Comparison of ENCODE assay signal across 29 cellular contexts in the genomic region with DNA sequence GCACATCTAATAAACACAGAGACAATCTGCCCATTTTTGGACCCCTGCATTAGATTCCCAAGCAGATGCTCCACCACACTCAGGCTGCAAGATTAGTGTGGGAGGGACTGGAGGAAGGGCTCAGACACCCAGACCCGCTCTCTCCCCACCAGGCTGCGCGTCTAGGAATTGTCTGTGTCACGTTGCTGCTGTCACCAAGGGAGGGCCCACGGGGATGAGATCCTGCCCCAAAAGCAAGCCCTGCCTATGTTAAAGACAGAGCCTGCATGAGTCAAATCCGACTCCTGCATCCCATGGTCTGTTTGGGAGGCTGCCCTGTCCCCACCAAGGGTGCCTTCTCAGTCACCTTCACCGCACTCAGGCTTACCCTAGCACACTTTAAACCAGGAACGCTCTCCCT.
"Had no signal": no experiment of that assay in that cellular context is flagged by ENCODE, and none has a peak within 500 bp of the region (broad histone marks: within the 10 kb centered on the region; RNA-seq: fewer than 3 reads in every experiment).

No MANE protein-coding gene starts in this region.

- H3K4me3 ChIP-seq: adrenal gland, body of pancreas, breast epithelium had no signal

- H3K36me3 ChIP-seq: adrenal gland, brain microvascular endothelial cell, breast epithelium had no signal

- H3K27me3 ChIP-seq: brain microvascular endothelial cell had no signal

- DNase-seq: activated B cell treated with CpG ODN at 0.5 μM for 24 hours; activated CD4-positive, alpha-beta memory T cell treated with anti-CD3 and anti-CD28 coated beads for 36 hours; activated CD4-positive, alpha-beta T cell treated with anti-CD3 and anti-CD28 coated beads for 4 hours; activated CD4-positive, alpha-beta T cell treated with anti-CD3 and anti-CD28 coated beads, Interleukin-2, amount 10 ng/mL, durations not matched to agents 24 days and 14 days; activated CD4-positive, alpha-beta T cell treated with anti-CD3 and anti-CD28 coated beads, Interleukin-2, amount 50 U/mL, for 1 hour; activated CD4-positive, alpha-beta T cell treated with anti-CD3 and anti-CD28 coated beads, Interleukin-2, amount 50 U/mL, for 4 hours; activated CD4-positive, CD25-positive, alpha-beta regulatory T cell treated with anti-CD3 and anti-CD28 coated beads, Interleukin-2, amount 50 U/mL, for 72 hours; activated CD8-positive, alpha-beta memory T cell treated with anti-CD3 and anti-CD28 coated beads, Interleukin-2, amount 50 U/mL, for 4 hours; activated CD8-positive, alpha-beta T cell treated with anti-CD3 and anti-CD28 coated beads for 36 hours; activated gamma-delta T cell treated with Interleukin-2 at 50 U/mL for 16 hours; activated naive CD4-positive, alpha-beta T cell; activated naive CD4-positive, alpha-beta T cell treated with anti-CD3 and anti-CD28 coated beads for 36 hours; activated naive CD4-positive, alpha-beta T cell treated with anti-CD3 and anti-CD28 coated beads, Interleukin-2, amount 50 U/mL, for 16 hours; activated naive CD8-positive, alpha-beta T cell treated with anti-CD3 and anti-CD28 coated beads for 36 hours; activated T-cell treated with anti-CD3 and anti-CD28 coated beads for 4 hours; activated T-cell treated with anti-CD3 and anti-CD28 coated beads, Interleukin-2, amount 50 U/mL, for 1 hour; activated T-cell treated with anti-CD3 and anti-CD28 coated beads, Interleukin-2, amount 50 U/mL, for 4 hours; activated T-cell treated with anti-CD3 and anti-CD28 coated beads, Interleukin-2, amount 50 U/mL, for 72 hours; adrenal gland; amniotic stem cell; aorta; body of pancreas; brain microvascular endothelial cell; central memory CD4-positive, alpha-beta T cell; T-helper 1 cell; T-helper 2 cell; T-helper 9 cell had no signal

- H3K9me3 ChIP-seq: adrenal gland, body of pancreas, breast epithelium had no signal

- H3K27ac ChIP-seq: adrenal gland, body of pancreas, brain microvascular endothelial cell, breast epithelium, VCaP had no signal

- H3K4me1 ChIP-seq: adrenal gland, body of pancreas, breast epithelium had no signal
